In the genomic region with DNA sequence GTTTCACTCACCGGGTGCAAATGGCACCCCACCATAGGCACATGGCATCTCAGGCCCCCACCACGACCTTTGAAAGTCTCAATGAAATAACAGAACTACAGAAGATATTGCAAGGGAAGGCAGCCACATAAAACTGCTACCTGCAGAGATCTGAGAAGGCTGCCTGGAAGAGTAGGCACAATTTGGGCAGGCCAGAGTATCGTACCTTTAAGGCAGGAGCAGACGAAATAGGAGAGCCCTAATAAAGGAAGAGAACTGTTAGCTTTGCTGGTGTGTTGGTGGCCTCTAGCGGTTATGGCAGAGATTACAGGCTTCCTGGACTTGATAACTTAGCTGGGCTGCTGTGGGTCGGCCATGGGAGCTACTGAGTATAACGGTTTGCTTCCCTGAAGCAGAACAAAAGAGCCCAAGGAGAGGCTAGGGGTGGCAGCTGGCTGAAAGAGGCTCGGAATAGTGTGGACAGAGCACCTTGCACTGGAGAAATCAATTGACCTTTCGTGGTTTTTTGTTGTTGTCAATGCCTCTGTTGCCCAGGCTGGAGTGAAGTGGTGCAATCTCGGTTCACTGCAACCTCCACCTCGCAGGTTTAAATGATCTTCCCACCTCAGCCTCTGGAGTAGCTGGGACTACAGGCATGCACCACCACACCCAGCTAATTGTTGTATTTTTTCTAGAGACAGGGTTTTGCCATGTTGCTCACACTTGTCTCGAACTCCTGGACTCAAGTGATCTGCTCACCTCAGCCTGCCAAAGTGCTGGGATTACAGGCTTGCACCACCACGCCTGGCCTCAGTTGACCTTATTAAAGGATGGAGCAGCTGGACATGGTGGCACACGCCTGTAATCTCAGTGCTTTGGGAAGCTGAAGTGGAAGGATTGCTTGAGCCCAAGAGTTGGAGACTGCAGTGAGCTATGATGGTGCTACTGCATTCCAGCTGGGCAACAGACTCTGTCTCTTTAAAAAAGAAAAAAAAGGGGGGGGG, we compare ENCODE assay signal across 1 cellular context.
A peak's percentile ranks its signal among the peaks of the same experiment; 100 is the strongest.
TF ChIP-seq lines count a peak whose summit lies in the region.

No MANE protein-coding gene starts in this region.

TF ChIP-seq in K562, 482 proteins besides CTCF, POLR2A, EP300 and RAD21 (continued from another document and continues in another):
- TF ChIP-seq, protein P1, sequence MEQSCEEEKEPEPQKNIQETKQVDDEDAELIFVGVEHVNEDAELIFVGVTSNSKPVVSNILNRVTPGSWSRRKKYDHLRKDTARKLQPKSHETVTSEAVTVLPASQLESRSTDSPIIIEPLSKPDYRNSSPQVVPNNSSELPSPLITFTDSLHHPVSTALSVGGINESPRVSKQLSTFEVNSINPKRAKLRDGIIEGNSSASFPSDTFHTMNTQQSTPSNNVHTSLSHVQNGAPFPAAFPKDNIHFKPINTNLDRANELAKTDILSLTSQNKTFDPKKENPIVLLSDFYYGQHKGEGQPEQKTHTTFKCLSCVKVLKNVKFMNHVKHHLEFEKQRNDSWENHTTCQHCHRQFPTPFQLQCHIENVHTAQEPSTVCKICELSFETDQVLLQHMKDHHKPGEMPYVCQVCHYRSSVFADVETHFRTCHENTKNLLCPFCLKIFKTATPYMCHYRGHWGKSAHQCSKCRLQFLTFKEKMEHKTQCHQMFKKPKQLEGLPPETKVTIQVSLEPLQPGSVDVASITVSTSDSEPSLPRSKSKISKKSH (CRISPR knock-in tag; IDR thresholded peaks at IDR 0.05), result no peak
- TF ChIP-seq RUNX1 (IDR thresholded peaks at IDR 0.05; ENCODE audit: low read depth) (no peak), TOE1 (IDR thresholded peaks at IDR 0.05; ENCODE audit: borderline replicate concordance) (no peak), TOE1 (CRISPR knock-in tag; IDR thresholded peaks at IDR 0.05; ENCODE audit: borderline replicate concordance, low read depth) (no peak), ZKSCAN1 (IDR thresholded peaks at IDR 0.05; ENCODE audit: low read depth, low read length) (peak; percentile 73), NR2C2 (CRISPR knock-in tag; IDR thresholded peaks at IDR 0.05) (no peak), NR2C2 (tag; IDR thresholded peaks at IDR 0.05) (no peak), FOXJ3 (CRISPR knock-in tag; IDR thresholded peaks at IDR 0.05) (no peak), CXXC5 (CRISPR knock-in tag; IDR thresholded peaks at IDR 0.05) (no peak), ILF3 (IDR thresholded peaks at IDR 0.05; ENCODE audit: borderline replicate concordance) (no peak), NFRKB (IDR thresholded peaks at IDR 0.05; ENCODE audit: low read depth) (no peak), JUND (IDR thresholded peaks at IDR 0.05; ENCODE audit: borderline replicate concordance, low read depth, low read length) (peak; percentile 87), JUND (tag; IDR thresholded peaks at IDR 0.05; ENCODE audit: borderline replicate concordance, low read depth, low read length) (no peak), ZNF384 (IDR thresholded peaks at IDR 0.05; ENCODE audit: low read depth, low read length) (peak; percentile 71), HSF4 (CRISPR knock-in tag; IDR thresholded peaks at IDR 0.05; ENCODE audit: borderline replicate concordance) (no peak), MTA1 (IDR thresholded peaks at IDR 0.05; ENCODE audit: borderline replicate concordance) (no peak), JUN (IDR thresholded peaks at IDR 0.05; ENCODE audit: borderline replicate concordance, low read depth, low read length) (peak; percentile 69), JUN (CRISPR knock-in tag; IDR thresholded peaks at IDR 0.05; ENCODE audit: borderline replicate concordance) (no peak), ETV6 (IDR thresholded peaks at IDR 0.05; ENCODE audit: borderline replicate concordance in 1 of 2, low read depth in 2 of 2, low read length in 1 of 2) (peak in 1 of 2 experiments; percentile 48; a peak in 1 of 4 replicates), ETV6 (CRISPR knock-in tag; IDR thresholded peaks at IDR 0.05; ENCODE audit: borderline replicate concordance) (no peak)
- TF ChIP-seq, protein P2, sequence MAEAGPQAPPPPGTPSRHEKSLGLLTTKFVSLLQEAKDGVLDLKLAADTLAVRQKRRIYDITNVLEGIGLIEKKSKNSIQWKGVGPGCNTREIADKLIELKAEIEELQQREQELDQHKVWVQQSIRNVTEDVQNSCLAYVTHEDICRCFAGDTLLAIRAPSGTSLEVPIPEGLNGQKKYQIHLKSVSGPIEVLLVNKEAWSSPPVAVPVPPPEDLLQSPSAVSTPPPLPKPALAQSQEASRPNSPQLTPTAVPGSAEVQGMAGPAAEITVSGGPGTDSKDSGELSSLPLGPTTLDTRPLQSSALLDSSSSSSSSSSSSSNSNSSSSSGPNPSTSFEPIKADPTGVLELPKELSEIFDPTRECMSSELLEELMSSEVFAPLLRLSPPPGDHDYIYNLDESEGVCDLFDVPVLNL (CRISPR knock-in tag; IDR thresholded peaks at IDR 0.05; ENCODE audit: low read depth), result no peak
- TF ChIP-seq, protein P3, sequence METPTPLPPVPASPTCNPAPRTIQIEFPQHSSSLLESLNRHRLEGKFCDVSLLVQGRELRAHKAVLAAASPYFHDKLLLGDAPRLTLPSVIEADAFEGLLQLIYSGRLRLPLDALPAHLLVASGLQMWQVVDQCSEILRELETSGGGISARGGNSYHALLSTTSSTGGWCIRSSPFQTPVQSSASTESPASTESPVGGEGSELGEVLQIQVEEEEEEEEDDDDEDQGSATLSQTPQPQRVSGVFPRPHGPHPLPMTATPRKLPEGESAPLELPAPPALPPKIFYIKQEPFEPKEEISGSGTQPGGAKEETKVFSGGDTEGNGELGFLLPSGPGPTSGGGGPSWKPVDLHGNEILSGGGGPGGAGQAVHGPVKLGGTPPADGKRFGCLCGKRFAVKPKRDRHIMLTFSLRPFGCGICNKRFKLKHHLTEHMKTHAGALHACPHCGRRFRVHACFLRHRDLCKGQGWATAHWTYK (CRISPR knock-in tag; IDR thresholded peaks at IDR 0.05), result no peak
- TF ChIP-seq, protein P4, sequence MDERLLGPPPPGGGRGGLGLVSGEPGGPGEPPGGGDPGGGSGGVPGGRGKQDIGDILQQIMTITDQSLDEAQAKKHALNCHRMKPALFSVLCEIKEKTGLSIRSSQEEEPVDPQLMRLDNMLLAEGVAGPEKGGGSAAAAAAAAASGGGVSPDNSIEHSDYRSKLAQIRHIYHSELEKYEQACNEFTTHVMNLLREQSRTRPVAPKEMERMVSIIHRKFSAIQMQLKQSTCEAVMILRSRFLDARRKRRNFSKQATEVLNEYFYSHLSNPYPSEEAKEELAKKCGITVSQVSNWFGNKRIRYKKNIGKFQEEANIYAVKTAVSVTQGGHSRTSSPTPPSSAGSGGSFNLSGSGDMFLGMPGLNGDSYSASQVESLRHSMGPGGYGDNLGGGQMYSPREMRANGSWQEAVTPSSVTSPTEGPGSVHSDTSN (CRISPR knock-in tag; IDR thresholded peaks at IDR 0.05; ENCODE audit: low read depth), result no peak
- TF ChIP-seq, protein P4 (tag; conservative IDR thresholded peaks at IDR 0.05; ENCODE audit: low read depth), result no peak
- TF ChIP-seq, protein P5, sequence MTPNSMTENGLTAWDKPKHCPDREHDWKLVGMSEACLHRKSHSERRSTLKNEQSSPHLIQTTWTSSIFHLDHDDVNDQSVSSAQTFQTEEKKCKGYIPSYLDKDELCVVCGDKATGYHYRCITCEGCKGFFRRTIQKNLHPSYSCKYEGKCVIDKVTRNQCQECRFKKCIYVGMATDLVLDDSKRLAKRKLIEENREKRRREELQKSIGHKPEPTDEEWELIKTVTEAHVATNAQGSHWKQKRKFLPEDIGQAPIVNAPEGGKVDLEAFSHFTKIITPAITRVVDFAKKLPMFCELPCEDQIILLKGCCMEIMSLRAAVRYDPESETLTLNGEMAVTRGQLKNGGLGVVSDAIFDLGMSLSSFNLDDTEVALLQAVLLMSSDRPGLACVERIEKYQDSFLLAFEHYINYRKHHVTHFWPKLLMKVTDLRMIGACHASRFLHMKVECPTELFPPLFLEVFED (CRISPR knock-in tag; conservative IDR thresholded peaks at IDR 0.05), result no peak
- TF ChIP-seq, protein P6, sequence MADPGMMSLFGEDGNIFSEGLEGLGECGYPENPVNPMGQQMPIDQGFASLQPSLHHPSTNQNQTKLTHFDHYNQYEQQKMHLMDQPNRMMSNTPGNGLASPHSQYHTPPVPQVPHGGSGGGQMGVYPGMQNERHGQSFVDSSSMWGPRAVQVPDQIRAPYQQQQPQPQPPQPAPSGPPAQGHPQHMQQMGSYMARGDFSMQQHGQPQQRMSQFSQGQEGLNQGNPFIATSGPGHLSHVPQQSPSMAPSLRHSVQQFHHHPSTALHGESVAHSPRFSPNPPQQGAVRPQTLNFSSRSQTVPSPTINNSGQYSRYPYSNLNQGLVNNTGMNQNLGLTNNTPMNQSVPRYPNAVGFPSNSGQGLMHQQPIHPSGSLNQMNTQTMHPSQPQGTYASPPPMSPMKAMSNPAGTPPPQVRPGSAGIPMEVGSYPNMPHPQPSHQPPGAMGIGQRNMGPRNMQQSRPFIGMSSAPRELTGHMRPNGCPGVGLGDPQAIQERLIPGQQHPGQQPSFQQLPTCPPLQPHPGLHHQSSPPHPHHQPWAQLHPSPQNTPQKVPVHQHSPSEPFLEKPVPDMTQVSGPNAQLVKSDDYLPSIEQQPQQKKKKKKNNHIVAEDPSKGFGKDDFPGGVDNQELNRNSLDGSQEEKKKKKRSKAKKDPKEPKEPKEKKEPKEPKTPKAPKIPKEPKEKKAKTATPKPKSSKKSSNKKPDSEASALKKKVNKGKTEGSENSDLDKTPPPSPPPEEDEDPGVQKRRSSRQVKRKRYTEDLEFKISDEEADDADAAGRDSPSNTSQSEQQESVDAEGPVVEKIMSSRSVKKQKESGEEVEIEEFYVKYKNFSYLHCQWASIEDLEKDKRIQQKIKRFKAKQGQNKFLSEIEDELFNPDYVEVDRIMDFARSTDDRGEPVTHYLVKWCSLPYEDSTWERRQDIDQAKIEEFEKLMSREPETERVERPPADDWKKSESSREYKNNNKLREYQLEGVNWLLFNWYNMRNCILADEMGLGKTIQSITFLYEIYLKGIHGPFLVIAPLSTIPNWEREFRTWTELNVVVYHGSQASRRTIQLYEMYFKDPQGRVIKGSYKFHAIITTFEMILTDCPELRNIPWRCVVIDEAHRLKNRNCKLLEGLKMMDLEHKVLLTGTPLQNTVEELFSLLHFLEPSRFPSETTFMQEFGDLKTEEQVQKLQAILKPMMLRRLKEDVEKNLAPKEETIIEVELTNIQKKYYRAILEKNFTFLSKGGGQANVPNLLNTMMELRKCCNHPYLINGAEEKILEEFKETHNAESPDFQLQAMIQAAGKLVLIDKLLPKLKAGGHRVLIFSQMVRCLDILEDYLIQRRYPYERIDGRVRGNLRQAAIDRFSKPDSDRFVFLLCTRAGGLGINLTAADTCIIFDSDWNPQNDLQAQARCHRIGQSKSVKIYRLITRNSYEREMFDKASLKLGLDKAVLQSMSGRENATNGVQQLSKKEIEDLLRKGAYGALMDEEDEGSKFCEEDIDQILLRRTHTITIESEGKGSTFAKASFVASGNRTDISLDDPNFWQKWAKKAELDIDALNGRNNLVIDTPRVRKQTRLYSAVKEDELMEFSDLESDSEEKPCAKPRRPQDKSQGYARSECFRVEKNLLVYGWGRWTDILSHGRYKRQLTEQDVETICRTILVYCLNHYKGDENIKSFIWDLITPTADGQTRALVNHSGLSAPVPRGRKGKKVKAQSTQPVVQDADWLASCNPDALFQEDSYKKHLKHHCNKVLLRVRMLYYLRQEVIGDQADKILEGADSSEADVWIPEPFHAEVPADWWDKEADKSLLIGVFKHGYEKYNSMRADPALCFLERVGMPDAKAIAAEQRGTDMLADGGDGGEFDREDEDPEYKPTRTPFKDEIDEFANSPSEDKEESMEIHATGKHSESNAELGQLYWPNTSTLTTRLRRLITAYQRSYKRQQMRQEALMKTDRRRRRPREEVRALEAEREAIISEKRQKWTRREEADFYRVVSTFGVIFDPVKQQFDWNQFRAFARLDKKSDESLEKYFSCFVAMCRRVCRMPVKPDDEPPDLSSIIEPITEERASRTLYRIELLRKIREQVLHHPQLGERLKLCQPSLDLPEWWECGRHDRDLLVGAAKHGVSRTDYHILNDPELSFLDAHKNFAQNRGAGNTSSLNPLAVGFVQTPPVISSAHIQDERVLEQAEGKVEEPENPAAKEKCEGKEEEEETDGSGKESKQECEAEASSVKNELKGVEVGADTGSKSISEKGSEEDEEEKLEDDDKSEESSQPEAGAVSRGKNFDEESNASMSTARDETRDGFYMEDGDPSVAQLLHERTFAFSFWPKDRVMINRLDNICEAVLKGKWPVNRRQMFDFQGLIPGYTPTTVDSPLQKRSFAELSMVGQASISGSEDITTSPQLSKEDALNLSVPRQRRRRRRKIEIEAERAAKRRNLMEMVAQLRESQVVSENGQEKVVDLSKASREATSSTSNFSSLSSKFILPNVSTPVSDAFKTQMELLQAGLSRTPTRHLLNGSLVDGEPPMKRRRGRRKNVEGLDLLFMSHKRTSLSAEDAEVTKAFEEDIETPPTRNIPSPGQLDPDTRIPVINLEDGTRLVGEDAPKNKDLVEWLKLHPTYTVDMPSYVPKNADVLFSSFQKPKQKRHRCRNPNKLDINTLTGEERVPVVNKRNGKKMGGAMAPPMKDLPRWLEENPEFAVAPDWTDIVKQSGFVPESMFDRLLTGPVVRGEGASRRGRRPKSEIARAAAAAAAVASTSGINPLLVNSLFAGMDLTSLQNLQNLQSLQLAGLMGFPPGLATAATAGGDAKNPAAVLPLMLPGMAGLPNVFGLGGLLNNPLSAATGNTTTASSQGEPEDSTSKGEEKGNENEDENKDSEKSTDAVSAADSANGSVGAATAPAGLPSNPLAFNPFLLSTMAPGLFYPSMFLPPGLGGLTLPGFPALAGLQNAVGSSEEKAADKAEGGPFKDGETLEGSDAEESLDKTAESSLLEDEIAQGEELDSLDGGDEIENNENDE (IDR thresholded peaks at IDR 0.05; ENCODE audit: low read depth, low read length), result no peak
- TF ChIP-seq, protein P7, sequence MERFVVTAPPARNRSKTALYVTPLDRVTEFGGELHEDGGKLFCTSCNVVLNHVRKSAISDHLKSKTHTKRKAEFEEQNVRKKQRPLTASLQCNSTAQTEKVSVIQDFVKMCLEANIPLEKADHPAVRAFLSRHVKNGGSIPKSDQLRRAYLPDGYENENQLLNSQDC (CRISPR knock-in tag; IDR thresholded peaks at IDR 0.05), result no peak
